Comparison of ENCODE assay signal across 9 cellular contexts in genomic region chr7:108294595-108294994, GRCh38.
DNase-seq lines count a peak whose midpoint lies in the region; ATAC-seq and TF ChIP-seq lines count a peak whose summit lies in the region.
"Had no signal": no experiment of that assay in that cellular context is flagged by ENCODE, and none has a peak within 500 bp of the region (broad histone marks: within the 10 kb centered on the region; RNA-seq: fewer than 3 reads in every experiment).

No MANE protein-coding gene starts in this region.

- H3K27me3 Mint-ChIP-seq in activated CD8-positive, alpha-beta T cell treated with anti-CD3 and anti-CD28 coated beads, Interleukin-2, amount 10 ng/mL, durations not matched to agents 7 days and 5 days (ENCODE audit: low read depth) = no peaks in the 10 kb centered on the region
- peaks cover 2% of the 10 kb centered on the region for H3K27me3 Mint-ChIP-seq in activated CD4-positive, alpha-beta T cell treated with anti-CD3 and anti-CD28 coated beads, Interleukin-2, amount 10 ng/mL, durations not matched to agents 24 days and 14 days

- H3K4me2 ChIP-seq in SU-DHL-6 (ENCODE audit: low read depth, low read length, poor library complexity, severe bottlenecking) = peak overlapping the region; percentile 34

- peak; percentile 99 for ATAC-seq in GM19467 (IDR thresholded peaks at IDR 0.05; ENCODE audit: unreplicated experiment)
- peak; percentile 92 for ATAC-seq in HG03196 (IDR thresholded peaks at IDR 0.05; ENCODE audit: unreplicated experiment)
- no peak for ATAC-seq in activated CD8-positive, alpha-beta T cell treated with anti-CD3 and anti-CD28 coated beads, Interleukin-2, amount 10 ng/mL, durations not matched to agents 7 days and 5 days

- no peaks in the 10 kb centered on the region for H3K9me3 ChIP-seq in SU-DHL-6 (ENCODE audit: insufficient read depth, low read length)

- H3K36me3 Mint-ChIP-seq in activated CD8-positive, alpha-beta T cell treated with anti-CD3 and anti-CD28 coated beads, Interleukin-2, amount 10 ng/mL, durations not matched to agents 7 days and 5 days (ENCODE audit: low read depth) = no peaks in the 10 kb centered on the region
- H3K36me3 Mint-ChIP-seq in activated CD4-positive, alpha-beta T cell treated with anti-CD3 and anti-CD28 coated beads, Interleukin-2, amount 10 ng/mL, durations not matched to agents 24 days and 14 days (ENCODE audit: low read depth) = no peaks in the 10 kb centered on the region

- no peaks in the 10 kb centered on the region for H3F3A ChIP-seq in SU-DHL-6 (ENCODE audit: insufficient read depth)

- no peak overlapping the region for H3K4me3 Mint-ChIP-seq in activated CD8-positive, alpha-beta T cell treated with anti-CD3 and anti-CD28 coated beads, Interleukin-2, amount 10 ng/mL, durations not matched to agents 7 days and 5 days
- no peak overlapping the region for H3K4me3 Mint-ChIP-seq in activated CD4-positive, alpha-beta T cell treated with anti-CD3 and anti-CD28 coated beads, Interleukin-2, amount 10 ng/mL, durations not matched to agents 24 days and 14 days
- H3K4me3 Mint-ChIP-seq: central memory CD8-positive, alpha-beta T cell had no signal

- no peaks in the 10 kb centered on the region for H3K4me1 Mint-ChIP-seq in activated CD8-positive, alpha-beta T cell treated with anti-CD3 and anti-CD28 coated beads, Interleukin-2, amount 10 ng/mL, durations not matched to agents 7 days and 5 days (ENCODE audit: low read depth)
- no peaks in the 10 kb centered on the region for H3K4me1 Mint-ChIP-seq in activated CD4-positive, alpha-beta T cell treated with anti-CD3 and anti-CD28 coated beads, Interleukin-2, amount 10 ng/mL, durations not matched to agents 24 days and 14 days
- H3K4me1 Mint-ChIP-seq: central memory CD8-positive, alpha-beta T cell had no signal

- H3K9ac ChIP-seq in SU-DHL-6 (ENCODE audit: low read length) = no peak overlapping the region

- H3K9me3 Mint-ChIP-seq in activated CD8-positive, alpha-beta T cell treated with anti-CD3 and anti-CD28 coated beads, Interleukin-2, amount 10 ng/mL, durations not matched to agents 7 days and 5 days (ENCODE audit: insufficient read depth) = no peaks in the 10 kb centered on the region
- no peaks in the 10 kb centered on the region for H3K9me3 Mint-ChIP-seq in activated CD4-positive, alpha-beta T cell treated with anti-CD3 and anti-CD28 coated beads, Interleukin-2, amount 10 ng/mL, durations not matched to agents 24 days and 14 days
- H3K9me3 Mint-ChIP-seq: central memory CD8-positive, alpha-beta T cell had no signal

- H3K9me2 ChIP-seq in SU-DHL-6 (replicated peaks; ENCODE audit: insufficient read depth, low read length) = no peaks in the 10 kb centered on the region

- H3K27ac ChIP-seq in SU-DHL-6 (ENCODE audit: low read depth, low read length) = peak overlapping the region; percentile 13; the same call in 1 of the 2 replicates

- CTCF ChIA-PET in GM10248 (lab: Yijun Ruan, JAX) = interaction anchor here (1.5 to 3.4 kb wide), 3 partner anchors 10 to 158 kb away, joined by 5 to 24 read pairs (median 16); no protein-coding TSS in a partner anchor
- CTCF ChIA-PET in activated CD8-positive, alpha-beta T cell treated with anti-CD3 and anti-CD28 coated beads, Interleukin-2, amount 10 ng/mL, durations not matched to agents 7 days and 5 days (lab: Charles Lee) = no interaction called here

- no peaks in the 10 kb centered on the region for H3K27me3 ChIP-seq in SU-DHL-6 (ENCODE audit: low read length)

- H2AFZ ChIP-seq in SU-DHL-6 (ENCODE audit: low read depth, low read length, severe bottlenecking) = peak overlapping the region; percentile 92

- no peaks in the 10 kb centered on the region for H3K36me3 ChIP-seq in SU-DHL-6 (ENCODE audit: low read length)

- no peak for TF ChIP-seq CTCF in GM10248 (IDR thresholded peaks at IDR 0.05; ENCODE audit: control extremely low read depth, extremely low read depth, low read depth, missing control alignments)
- no peak for TF ChIP-seq CTCF in SU-DHL-6 (IDR thresholded peaks at IDR 0.05; ENCODE audit: insufficient read depth, low read length, poor library complexity, severe bottlenecking)

- H3K27ac Mint-ChIP-seq in activated CD8-positive, alpha-beta T cell treated with anti-CD3 and anti-CD28 coated beads, Interleukin-2, amount 10 ng/mL, durations not matched to agents 7 days and 5 days = no peak overlapping the region
- no peak overlapping the region for H3K27ac Mint-ChIP-seq in activated CD4-positive, alpha-beta T cell treated with anti-CD3 and anti-CD28 coated beads, Interleukin-2, amount 10 ng/mL, durations not matched to agents 24 days and 14 days

- intact Hi-C loops in activated CD4-positive, alpha-beta T cell treated with anti-CD3 and anti-CD28 coated beads, Interleukin-2, amount 10 ng/mL, durations not matched to agents 24 days and 14 days (cut with micrococcal nuclease) = no loop called here

- DNase-seq in GM10248 (ENCODE audit: extremely low spot score) (peak; percentile 23), NCI-H1930 (lab: John Stamatoyannopoulos, UW) (no peak)
- DNase-seq in activated CD8-positive, alpha-beta T cell treated with anti-CD3 and anti-CD28 coated beads, Interleukin-2, amount 10 ng/mL, durations not matched to agents 7 days and 5 days = no peak
- DNase-seq in activated T-cell treated with anti-CD3 and anti-CD28 coated beads, Interleukin-2, amount 50 U/mL, for 48 hours = no peak
- DNase-seq in activated CD4-positive, alpha-beta T cell treated with anti-CD3 and anti-CD28 coated beads, Interleukin-2, amount 10 ng/mL, durations not matched to agents 24 days and 14 days = no peak

- no peaks in the 10 kb centered on the region for H3K79me2 ChIP-seq in SU-DHL-6 (ENCODE audit: insufficient read depth, low read length)

- peak overlapping the region; percentile 5 for H3K4me3 ChIP-seq in SU-DHL-6 (ENCODE audit: insufficient read depth, low read length, poor library complexity, severe bottlenecking)

- POLR2A ChIA-PET in GM10248 (lab: Yijun Ruan, JAX) = no interaction called here
- POLR2A ChIA-PET in activated CD8-positive, alpha-beta T cell treated with anti-CD3 and anti-CD28 coated beads, Interleukin-2, amount 10 ng/mL, durations not matched to agents 7 days and 5 days (lab: Charles Lee) = no interaction called here

- no peaks in the 10 kb centered on the region for H4K20me1 ChIP-seq in SU-DHL-6 (ENCODE audit: low read depth, low read length)
